22 cellular contexts compared by ENCODE assay signal in the genomic region with DNA sequence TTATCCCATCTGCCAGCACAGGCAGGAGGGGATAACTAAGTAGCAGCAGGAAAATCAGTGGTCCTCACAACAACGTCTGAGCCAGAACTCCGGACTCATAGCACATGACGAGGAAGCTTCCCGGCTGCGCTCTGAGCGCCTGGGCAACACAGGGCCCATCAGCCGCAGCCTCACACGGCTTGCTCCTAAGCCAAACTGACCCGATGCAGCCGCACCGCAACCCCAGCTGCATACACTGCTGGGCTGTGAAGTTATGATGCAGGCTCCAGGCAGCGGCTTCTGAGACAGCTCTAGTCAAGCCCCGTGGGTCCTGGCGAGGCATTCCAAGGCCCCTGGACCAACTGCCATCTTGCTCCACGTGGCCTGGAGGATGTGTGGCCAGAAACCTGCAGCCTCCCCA. TPM values are rescaled to one million over a fixed set of nuclear protein-coding genes. Genes with fewer than 3 reads are reported as not detected.
A peak's percentile ranks its signal among the peaks of the same experiment; 100 is the strongest.
DNase-seq lines count a peak whose midpoint lies in the region; ATAC-seq and TF ChIP-seq lines count a peak whose summit lies in the region.
"Had no signal": no experiment of that assay in that cellular context is flagged by ENCODE, and none has a peak within 500 bp of the region (broad histone marks: within the 10 kb centered on the region; RNA-seq: fewer than 3 reads in every experiment).

No MANE protein-coding gene starts in this region.

- H3K4me3 Mint-ChIP-seq in GM23338 (no peak overlapping the region), WTC11 (no peak overlapping the region)
- H3K4me3 Mint-ChIP-seq: CD4-positive, alpha-beta T cell had no signal

- no peaks in the 10 kb centered on the region for H4K20me1 ChIP-seq in GM23338 (replicated peaks; ENCODE audit: insufficient read depth)

- no peaks in the 10 kb centered on the region for H3F3A ChIP-seq in GM23338 (replicated peaks; ENCODE audit: low read depth)

- ATAC-seq in GM23338 = no peak; the same call in 2 of the 3 replicates
- no peak for ATAC-seq in WTC11
- peak; percentile 55 for ATAC-seq in sciatic nerve
- ATAC-seq in HG02938 (IDR thresholded peaks at IDR 0.05; ENCODE audit: unreplicated experiment) = no peak
- ATAC-seq: HCT116 had no signal

- H3K27me3 Mint-ChIP-seq in GM23338 (ENCODE audit: insufficient read depth, low read depth, poor library complexity) = peaks cover 11% of the 10 kb centered on the region
- no peaks in the 10 kb centered on the region for H3K27me3 Mint-ChIP-seq in WTC11 (ENCODE audit: low read depth)
- H3K27me3 Mint-ChIP-seq: CD4-positive, alpha-beta T cell; IgD-negative memory B cell had no signal

- CTCF ChIA-PET in WTC11 (lab: Charles Lee) = interaction anchor here (0.5 to 1.8 kb wide), 2 partner anchors 157 to 181 kb away, joined by 4 to 6 read pairs; no protein-coding TSS in a partner anchor

- no peak overlapping the region for H2AFZ ChIP-seq in GM23338

- H3K36me3 Mint-ChIP-seq in GM23338 (ENCODE audit: low read depth) (peaks cover 17% of the 10 kb centered on the region), WTC11 (peaks cover 8% of the 10 kb centered on the region)

- H3K36me3 ChIP-seq in GM23338 (ENCODE audit: insufficient read depth) = no peaks in the 10 kb centered on the region

- intact Hi-C loops in sciatic nerve (cut with DNase I) = no loop called here

- POLR2A ChIA-PET in WTC11 (lab: Charles Lee) = no interaction called here

- no peak for TF ChIP-seq CTCF in GM23338 (conservative IDR thresholded peaks at IDR 0.05; ENCODE audit: low read depth in 2 of 2)
- no peak for TF ChIP-seq CTCF in WTC11 (IDR thresholded peaks at IDR 0.05)

- no peak overlapping the region for H3K4me2 ChIP-seq in GM23338

- H3K27me3 ChIP-seq in GM23338 (ENCODE audit: insufficient read depth) = no peaks in the 10 kb centered on the region
- H3K27me3 ChIP-seq: BE2C had no signal

- H3K27ac Mint-ChIP-seq in GM23338 = no peak overlapping the region
- H3K27ac Mint-ChIP-seq in WTC11 = peak overlapping the region; percentile 60; the same call in 1 of the 2 replicates
- H3K27ac Mint-ChIP-seq: CD4-positive, alpha-beta T cell had no signal

- H3K4me3 ChIP-seq in GM23338 = no peak overlapping the region
- H3K4me3 ChIP-seq: SK-N-MC had no signal

- DNase-seq in GM23338 (ENCODE audit: low spot score) = no peak
- DNase-seq in WTC11 (ENCODE audit: low spot score) = no peak
- DNase-seq in islet precursor cell = peak; percentile 37
- no peak for DNase-seq in sciatic nerve (ENCODE audit: low spot score)
- no peak for DNase-seq in RKO (ENCODE audit: low spot score)
- no peak for DNase-seq in NCI-H748 (lab: John Stamatoyannopoulos, UW; ENCODE audit: unreplicated experiment)
- DNase-seq: BE2C; Caco-2; CD4-positive, alpha-beta T cell; DMS 273 treated with DMSO at 0.1 percent for 48 hours; DMS79 treated with DMSO at 0.1 percent for 48 hours; NCI-H1105; NCI-H146; NCI-H2029; NCI-H226; NCI-H510A treated with DMSO at 0.1 percent for 48 hours; RPMI8226; SHP77 treated with DMSO at 0.1 percent for 48 hours had no signal

- H3K4me1 Mint-ChIP-seq in GM23338 = peaks cover 36% of the 10 kb centered on the region
- peaks cover 11% of the 10 kb centered on the region for H3K4me1 Mint-ChIP-seq in WTC11

- H3K79me2 ChIP-seq in GM23338 (replicated peaks; ENCODE audit: insufficient read depth) = no peaks in the 10 kb centered on the region

- H3K9me2 ChIP-seq in GM23338 (ENCODE audit: insufficient read depth) = no peaks in the 10 kb centered on the region

- no peaks in the 10 kb centered on the region for H3K4me1 ChIP-seq in GM23338 (ENCODE audit: insufficient read depth)
- H3K4me1 ChIP-seq: BE2C, Caco-2 had no signal

- H3K27ac ChIP-seq in GM23338 (ENCODE audit: low read depth) = 0 out of 2 replicates have a peak overlapping the region, but pooled peaks have one; percentile 45
- H3K27ac ChIP-seq: SK-N-MC had no signal

- H3K9me3 Mint-ChIP-seq in GM23338 (no peaks in the 10 kb centered on the region), WTC11 (no peaks in the 10 kb centered on the region)
- H3K9me3 Mint-ChIP-seq: CD4-positive, alpha-beta T cell; IgD-negative memory B cell had no signal

TF ChIP-seq in GM23338, 12 proteins besides CTCF, POLR2A, EP300 and RAD21 (continues in another document):
- TF ChIP-seq REST (IDR thresholded peaks at IDR 0.05; ENCODE audit: unreplicated experiment) (no peak), POLR2AphosphoS5 (IDR thresholded peaks at IDR 0.05; ENCODE audit: low read depth) (no peak)

TF ChIP-seq in WTC11, 78 proteins besides CTCF, POLR2A, EP300 and RAD21 (continues in another document):
- TF ChIP-seq ATF1 (CRISPR knock-in tag; IDR thresholded peaks at IDR 0.05) = no peak
- no peak for TF ChIP-seq FOXK1 (CRISPR knock-in tag; IDR thresholded peaks at IDR 0.05)
- no peak for TF ChIP-seq ETV6 (CRISPR knock-in tag; IDR thresholded peaks at IDR 0.05)
- no peak for TF ChIP-seq IRF1 (CRISPR knock-in tag; IDR thresholded peaks at IDR 0.05)
- TF ChIP-seq TEAD1 (CRISPR knock-in tag; IDR thresholded peaks at IDR 0.05) = no peak
- no peak for TF ChIP-seq ZNF219 (CRISPR knock-in tag; IDR thresholded peaks at IDR 0.05; ENCODE audit: borderline replicate concordance)
- TF ChIP-seq MYBL2 (CRISPR knock-in tag; IDR thresholded peaks at IDR 0.05) = no peak
- no peak for TF ChIP-seq FOXP4 (CRISPR knock-in tag; IDR thresholded peaks at IDR 0.05)
- no peak for TF ChIP-seq GRHL2 (CRISPR knock-in tag; IDR thresholded peaks at IDR 0.05; ENCODE audit: insufficient replicate concordance, severe bottlenecking)
- no peak for TF ChIP-seq TP53 (CRISPR knock-in tag; IDR thresholded peaks at IDR 0.05)
- no peak for TF ChIP-seq ZNF425 (CRISPR knock-in tag; conservative IDR thresholded peaks at IDR 0.05)
- TF ChIP-seq, protein P1, sequence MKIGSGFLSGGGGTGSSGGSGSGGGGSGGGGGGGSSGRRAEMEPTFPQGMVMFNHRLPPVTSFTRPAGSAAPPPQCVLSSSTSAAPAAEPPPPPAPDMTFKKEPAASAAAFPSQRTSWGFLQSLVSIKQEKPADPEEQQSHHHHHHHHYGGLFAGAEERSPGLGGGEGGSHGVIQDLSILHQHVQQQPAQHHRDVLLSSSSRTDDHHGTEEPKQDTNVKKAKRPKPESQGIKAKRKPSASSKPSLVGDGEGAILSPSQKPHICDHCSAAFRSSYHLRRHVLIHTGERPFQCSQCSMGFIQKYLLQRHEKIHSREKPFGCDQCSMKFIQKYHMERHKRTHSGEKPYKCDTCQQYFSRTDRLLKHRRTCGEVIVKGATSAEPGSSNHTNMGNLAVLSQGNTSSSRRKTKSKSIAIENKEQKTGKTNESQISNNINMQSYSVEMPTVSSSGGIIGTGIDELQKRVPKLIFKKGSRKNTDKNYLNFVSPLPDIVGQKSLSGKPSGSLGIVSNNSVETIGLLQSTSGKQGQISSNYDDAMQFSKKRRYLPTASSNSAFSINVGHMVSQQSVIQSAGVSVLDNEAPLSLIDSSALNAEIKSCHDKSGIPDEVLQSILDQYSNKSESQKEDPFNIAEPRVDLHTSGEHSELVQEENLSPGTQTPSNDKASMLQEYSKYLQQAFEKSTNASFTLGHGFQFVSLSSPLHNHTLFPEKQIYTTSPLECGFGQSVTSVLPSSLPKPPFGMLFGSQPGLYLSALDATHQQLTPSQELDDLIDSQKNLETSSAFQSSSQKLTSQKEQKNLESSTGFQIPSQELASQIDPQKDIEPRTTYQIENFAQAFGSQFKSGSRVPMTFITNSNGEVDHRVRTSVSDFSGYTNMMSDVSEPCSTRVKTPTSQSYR (CRISPR knock-in tag; IDR thresholded peaks at IDR 0.05) = no peak

RNA-seq across cellular contexts. Expression of gene ZFYVE21, which starts 28.1 kb away (rescaled TPM):
- 89.6 and 116 TPM in 2 replicates for total RNA-seq in GM23338 (2014; rRNA removed; shearing (Covaris generic))
- 79.4 and 88.0 TPM in 2 replicates for polyA plus RNA-seq in GM23338 (2016; fragmentation: Nextera tagmentation; extraction: Ambion mirVana)
- total RNA-seq in WTC11 (2021) (59.7 to 69.2 TPM (median 65.1 TPM) in 3 replicates), sciatic nerve (86.6 TPM)

RNA-seq across cellular contexts. Expression of gene XRCC3, which starts 28.4 kb away (rescaled TPM):
- total RNA-seq in GM23338 (2014; rRNA removed; shearing (Covaris generic)) = 52.2 and 72.9 TPM in 2 replicates
- 16.6 and 20.4 TPM in 2 replicates for polyA plus RNA-seq in GM23338 (2016; fragmentation: Nextera tagmentation; extraction: Ambion mirVana)
- 46.7 to 51.4 TPM (median 50.5 TPM) in 3 replicates for total RNA-seq in WTC11 (2021)
- 4.6 TPM for total RNA-seq in sciatic nerve
